Comparison of ENCODE assay signal across 9 cellular contexts in the genomic region with DNA sequence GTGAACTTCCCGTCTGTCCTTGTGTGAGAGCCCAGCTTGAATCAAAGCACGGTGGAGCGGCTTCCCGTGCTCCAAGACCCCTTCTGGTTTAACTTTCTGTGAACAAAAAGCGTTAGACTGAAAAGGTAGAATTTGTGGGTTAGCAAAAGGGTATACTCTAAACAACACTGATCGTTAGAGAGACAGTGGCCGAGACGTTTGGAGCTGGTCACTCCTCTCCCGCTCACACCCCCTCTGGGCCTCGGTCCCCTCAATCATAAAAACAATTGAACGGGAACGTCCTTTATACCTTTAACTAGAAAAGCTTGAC. TPM values are rescaled to one million over a fixed set of nuclear protein-coding genes. Genes with fewer than 3 reads are reported as not detected.
DNase-seq lines count a peak whose midpoint lies in the region; ATAC-seq and TF ChIP-seq lines count a peak whose summit lies in the region.
"Had no signal": no experiment of that assay in that cellular context is flagged by ENCODE, and none has a peak within 500 bp of the region (broad histone marks: within the 10 kb centered on the region; RNA-seq: fewer than 3 reads in every experiment).

No MANE protein-coding gene starts in this region.

- peaks cover 24% of the 10 kb centered on the region for H3K4me1 Mint-ChIP-seq in activated CD4-positive, alpha-beta T cell treated with anti-CD3 and anti-CD28 coated beads, Interleukin-2, amount 10 ng/mL, durations not matched to agents 7 days and 5 days

- H3K27ac Mint-ChIP-seq in activated CD4-positive, alpha-beta T cell treated with anti-CD3 and anti-CD28 coated beads, Interleukin-2, amount 10 ng/mL, durations not matched to agents 7 days and 5 days: peak overlapping the region; percentile 93

- peaks cover 0 to 22% (median 7%) of the 10 kb centered on the region in 4 donors for H3K4me1 ChIP-seq in tibial nerve

- no peaks in the 10 kb centered on the region for H3K9me3 ChIP-seq in tibial nerve

- no peaks in the 10 kb centered on the region for H3K27me3 ChIP-seq in tibial nerve

- H3K36me3 Mint-ChIP-seq in activated CD4-positive, alpha-beta T cell treated with anti-CD3 and anti-CD28 coated beads, Interleukin-2, amount 10 ng/mL, durations not matched to agents 7 days and 5 days (ENCODE audit: low read depth): peaks cover 24% of the 10 kb centered on the region

- peak overlapping the region; percentile 90 for H3K4me3 Mint-ChIP-seq in activated CD4-positive, alpha-beta T cell treated with anti-CD3 and anti-CD28 coated beads, Interleukin-2, amount 10 ng/mL, durations not matched to agents 7 days and 5 days

- TF ChIP-seq EP300 in tibial nerve (IDR thresholded peaks at IDR 0.05): no peak

- DNase-seq in activated CD4-positive, alpha-beta T cell treated with anti-CD3 and anti-CD28 coated beads, Interleukin-2, amount 10 ng/mL, durations not matched to agents 7 days and 5 days: no peak
- no peak for DNase-seq in activated CD4-positive, alpha-beta T cell treated with anti-CD3 and anti-CD28 coated beads, Interleukin-2, amount 50 U/mL, for 4 hours
- no peak for DNase-seq in left colon
- DNase-seq in tibial nerve (ENCODE audit: low spot score in 2 of 2): no peak
- DNase-seq in stimulated activated CD8-positive, alpha-beta memory T cell treated with anti-CD3 and anti-CD28 coated beads, Interleukin-4, amount 100 ng/mL, for 48 hours: no peak
- DNase-seq in activated CD4-positive, alpha-beta T cell treated with anti-CD3 and anti-CD28 coated beads for 1 hour: no peak
- DNase-seq in HPDE6-E6E7 (ENCODE audit: extremely low spot score): no peak

- TF ChIP-seq POLR2A in tibial nerve (IDR thresholded peaks at IDR 0.05): no peak

- H3K36me3 ChIP-seq in tibial nerve: peaks cover 0 to 40% (median 9%) of the 10 kb centered on the region in 3 donors

- peak overlapping the region; percentile 56 to 97 (median 80) for H3K4me3 ChIP-seq in tibial nerve

- POLR2A ChIA-PET in activated CD4-positive, alpha-beta T cell treated with anti-CD3 and anti-CD28 coated beads, Interleukin-2, amount 10 ng/mL, durations not matched to agents 7 days and 5 days (lab: Charles Lee): no interaction called here

- intact Hi-C loops in left colon (cut with DNase I, micrococcal nuclease): no loop called here

- 0% methylated on average over 12 of the region's 12 CpGs for WGBS in tibial nerve, 2 donors

- CTCF ChIA-PET in activated CD4-positive, alpha-beta T cell treated with anti-CD3 and anti-CD28 coated beads, Interleukin-2, amount 10 ng/mL, durations not matched to agents 7 days and 5 days (lab: Charles Lee): interaction anchor here (0.9 to 1.3 kb wide), 2 partner anchors 11 to 12 kb away, joined by 3 read pairs; no protein-coding TSS in a partner anchor

- H3K9me3 Mint-ChIP-seq in activated CD4-positive, alpha-beta T cell treated with anti-CD3 and anti-CD28 coated beads, Interleukin-2, amount 10 ng/mL, durations not matched to agents 7 days and 5 days: no peaks in the 10 kb centered on the region

- H3K27me3 Mint-ChIP-seq in activated CD4-positive, alpha-beta T cell treated with anti-CD3 and anti-CD28 coated beads, Interleukin-2, amount 10 ng/mL, durations not matched to agents 7 days and 5 days: no peaks in the 10 kb centered on the region

- H3K27ac ChIP-seq in angular gyrus (ENCODE audit: low read depth, low read length): peak overlapping the region; percentile 26
- peak overlapping the region; percentile 79 to 88 (median 84) for H3K27ac ChIP-seq in tibial nerve

- no peak for TF ChIP-seq CTCF in tibial nerve (IDR thresholded peaks at IDR 0.05)

- peak; percentile 13 for ATAC-seq in left colon

RNA-seq across cellular contexts. Expression of a gene that starts 0.5 kb away (rescaled TPM):
- 10 to 100 TPM; 26.2 to 31.9 TPM for total RNA-seq in activated CD4-positive, alpha-beta T cell treated with anti-CD3 and anti-CD28 coated beads, Interleukin-2, amount 10 ng/mL, durations not matched to agents 7 days and 5 days
- total RNA-seq in left colon (10 to 100 TPM; 16.0 to 18.8 TPM), tibial nerve (10 to 100 TPM; 34.7 to 62.1 (median 48.5) TPM)

RNA-seq across cellular contexts. Expression of a gene that starts 36.7 kb away (rescaled TPM):
- 10 to 100 TPM; 61.2 to 63.7 TPM for total RNA-seq in activated CD4-positive, alpha-beta T cell treated with anti-CD3 and anti-CD28 coated beads, Interleukin-2, amount 10 ng/mL, durations not matched to agents 7 days and 5 days
- 1 to 10 TPM; 4.2 to 6.8 TPM for total RNA-seq in left colon
- total RNA-seq in tibial nerve: 10 to 100 TPM in 1 of 4 donors, 1 to 10 TPM in 3; 4.4 to 18.6 (median 7.7) TPM

RNA-seq across cellular contexts. Expression of a gene that starts 40.4 kb away (rescaled TPM):
- total RNA-seq in activated CD4-positive, alpha-beta T cell treated with anti-CD3 and anti-CD28 coated beads, Interleukin-2, amount 10 ng/mL, durations not matched to agents 7 days and 5 days: not detected
- total RNA-seq in left colon: not detected
- total RNA-seq in tibial nerve: not detected
- total RNA-seq: Daoy had no signal
